Comparison of ENCODE assay signal across 9 cellular contexts in the genomic region with DNA sequence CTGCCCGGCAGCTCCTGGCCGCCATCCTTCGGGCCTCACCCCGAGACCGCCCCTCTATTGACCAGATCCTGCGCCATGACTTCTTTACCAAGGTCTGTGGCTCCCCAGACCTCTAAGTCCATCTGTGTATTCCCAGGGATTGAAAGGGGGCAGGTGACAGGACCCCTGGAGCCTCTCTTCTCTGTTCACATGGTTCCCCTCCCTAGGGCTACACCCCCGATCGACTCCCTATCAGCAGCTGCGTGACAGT. TPM values are rescaled to one million over a fixed set of nuclear protein-coding genes. Genes with fewer than 3 reads are reported as not detected.
DNase-seq lines count a peak whose midpoint lies in the region; ATAC-seq and TF ChIP-seq lines count a peak whose summit lies in the region.
"Had no signal": no experiment of that assay in that cellular context is flagged by ENCODE, and none has a peak within 500 bp of the region (broad histone marks: within the 10 kb centered on the region; RNA-seq: fewer than 3 reads in every experiment).

No MANE protein-coding gene starts in this region.

- no peaks in the 10 kb centered on the region for H3K9me3 ChIP-seq in BLaER1
- no peaks in the 10 kb centered on the region for H3K9me3 ChIP-seq in PC-9 (ENCODE audit: insufficient read depth, low read depth)
- no peaks in the 10 kb centered on the region for H3K9me3 ChIP-seq in osteoblast (ENCODE audit: low read depth, low read length)

- H3K4me2 ChIP-seq in BLaER1 (peak overlapping the region; percentile 81; the same call in 1 of the 2 replicates), PC-9 (peak overlapping the region; percentile 94), osteoblast (ENCODE audit: insufficient read depth, low read length) (peak overlapping the region; percentile 93)

- peaks cover 53% of the 10 kb centered on the region for H3K36me3 ChIP-seq in BLaER1
- H3K36me3 ChIP-seq in PC-9 (ENCODE audit: low read depth), result peaks cover 10% of the 10 kb centered on the region; the same call in 1 of the 2 replicates
- peaks cover 47% of the 10 kb centered on the region for H3K36me3 ChIP-seq in osteoblast (ENCODE audit: insufficient read depth, low read length)

- no peak for DNase-seq in PC-9
- DNase-seq in effector memory CD8-positive, alpha-beta T cell, result no peak
- DNase-seq in osteoblast (ENCODE audit: insufficient read length, low spot score, missing footprints), result no peak
- DNase-seq in NCI-H510A (lab: John Stamatoyannopoulos, UW), result no peak
- no peak for DNase-seq in SW480 (ENCODE audit: low spot score)
- DNase-seq in NK-92 treated with Interleukin-12 subunit alpha and Interleukin-12 subunit beta, amount 100 ng/mL, for 24 hours (lab: John Stamatoyannopoulos, UW), result no peak
- DNase-seq: activated effector memory CD4-positive, alpha-beta T cell treated with Interleukin-2 at 50 U/mL for 16 hours had no signal

- no peak overlapping the region for H3K9ac ChIP-seq in BLaER1

- peaks cover 41% of the 10 kb centered on the region for H3K79me2 ChIP-seq in PC-9 (ENCODE audit: low read depth)
- H3K79me2 ChIP-seq in osteoblast (ENCODE audit: insufficient read depth, low read length), result peaks cover 50% of the 10 kb centered on the region

- H3K27me3 Mint-ChIP-seq in effector memory CD8-positive, alpha-beta T cell, result no peaks in the 10 kb centered on the region

- H3K4me3 Mint-ChIP-seq in effector memory CD8-positive, alpha-beta T cell, result peak overlapping the region; percentile 20 to 59

- H3K27ac Mint-ChIP-seq in effector memory CD8-positive, alpha-beta T cell, result peak overlapping the region; percentile 99 to 100

- POLR2A ChIA-PET in PC-9 (lab: Charles Lee; ENCODE audit: unreplicated experiment), result no interaction called here

- H3K4me3 ChIP-seq in BLaER1 (no peak overlapping the region), PC-9 (peak overlapping the region; percentile 82; the same call in 1 of the 2 replicates), osteoblast (ENCODE audit: insufficient read depth, low read length) (peak overlapping the region; percentile 82)

- H2AFZ ChIP-seq in PC-9 (no peak overlapping the region), osteoblast (ENCODE audit: low read length) (no peak overlapping the region)

- no peaks in the 10 kb centered on the region for H3K9me3 Mint-ChIP-seq in effector memory CD8-positive, alpha-beta T cell

- H3K9me2 ChIP-seq in PC-9 (ENCODE audit: insufficient read depth), result no peaks in the 10 kb centered on the region

- CTCF ChIA-PET in PC-9 (lab: Charles Lee), result interaction anchor here (0.5 kb wide), 1 partner anchor 500 kb away, joined by 3 read pairs; no protein-coding TSS in a partner anchor

- peaks cover 35 to 37% of the 10 kb centered on the region in 2 donors for H3K4me1 Mint-ChIP-seq in effector memory CD8-positive, alpha-beta T cell (ENCODE audit: low read depth in 2 of 2)

- intact Hi-C loops in PC-9 (cut with micrococcal nuclease; ENCODE audit: unreplicated experiment), result loop anchor here (10.0 kb wide), 3 partner anchors 68 to 782 kb away; a partner anchor contains a TSS

- no TSS peak for BruUV-seq in PC-9 (replicated peaks; lab: Mats Ljungman, UMichigan)

- TF ChIP-seq CTCF in PC-9 (conservative IDR thresholded peaks at IDR 0.05) (no peak), osteoblast (IDR thresholded peaks at IDR 0.05; ENCODE audit: extremely low read depth, low read depth, low read length) (no peak)

- peaks cover 65% of the 10 kb centered on the region for H3F3A ChIP-seq in PC-9 (ENCODE audit: insufficient read depth, low read depth)

- peaks cover 71% of the 10 kb centered on the region for H3K4me1 ChIP-seq in BLaER1
- H3K4me1 ChIP-seq in PC-9 (replicated peaks; ENCODE audit: insufficient read depth), result peaks cover 67% of the 10 kb centered on the region
- H3K4me1 ChIP-seq in osteoblast (ENCODE audit: insufficient read depth, low read length), result peaks cover 44% of the 10 kb centered on the region

- H4K20me1 ChIP-seq in BLaER1 (no peaks in the 10 kb centered on the region), PC-9 (ENCODE audit: insufficient read depth) (no peaks in the 10 kb centered on the region), osteoblast (ENCODE audit: insufficient read depth, low read length) (peaks cover 19% of the 10 kb centered on the region)

- H3K27me3 ChIP-seq in BLaER1 (no peaks in the 10 kb centered on the region), PC-9 (ENCODE audit: insufficient read depth, low read depth) (no peaks in the 10 kb centered on the region), osteoblast (ENCODE audit: insufficient read depth, low read length) (no peaks in the 10 kb centered on the region)

- H3K27ac ChIP-seq in BLaER1 (no peak overlapping the region), PC-9 (peak overlapping the region; percentile 81), osteoblast (ENCODE audit: low read depth, low read length) (peak overlapping the region; percentile 66)

- peaks cover 84% of the 10 kb centered on the region for H3K36me3 Mint-ChIP-seq in effector memory CD8-positive, alpha-beta T cell (ENCODE audit: insufficient read depth)

- no peak for ATAC-seq in effector memory CD8-positive, alpha-beta T cell (replicated peaks)
- ATAC-seq in GM19397 (IDR thresholded peaks at IDR 0.05; ENCODE audit: unreplicated experiment), result no peak

RNA-seq across cellular contexts. Expression of a gene that starts 2.8 kb away (rescaled TPM):
- total RNA-seq in PC-9 (2021), result 12.7 and 13.0 TPM in 2 replicates
- 33.7 and 35.1 TPM in 2 replicates for total RNA-seq in osteoblast

RNA-seq across cellular contexts. Expression of a gene that starts 4.2 kb away (rescaled TPM):
- total RNA-seq in PC-9 (2021) (2.8 and 4.3 TPM in 2 replicates), osteoblast (0.29 and 0.36 TPM in 2 replicates)

RNA-seq across cellular contexts. Expression of a gene that starts 5.3 kb away (rescaled TPM):
- total RNA-seq in PC-9 (2021) (6.2 and 7.3 TPM in 2 replicates), osteoblast (21.4 and 23.6 TPM in 2 replicates)

RNA-seq across cellular contexts. Expression of a gene that starts 15.0 kb away (rescaled TPM):
- total RNA-seq in PC-9 (2021) (0.70 and 1.3 TPM in 2 replicates), osteoblast (under 0.01 TPM in 1 of 2 replicates, not detected in the other)

RNA-seq across cellular contexts. Expression of a gene that starts 27.6 kb away (rescaled TPM):
- 2,059 and 2,176 TPM in 2 replicates for total RNA-seq in PC-9 (2021)
- total RNA-seq in osteoblast, result 1,174 and 1,221 TPM in 2 replicates
